ENCODE assay signal across 1 cellular context in genomic region chr12:40099423-40099853, GRCh38.
A peak's percentile ranks its signal among the peaks of the same experiment; 100 is the strongest.
TF ChIP-seq lines count a peak whose summit lies in the region.

No MANE protein-coding gene starts in this region.

TF ChIP-seq in K562, 482 proteins besides CTCF, POLR2A, EP300 and RAD21 (continued from another document and continues in another):
- TF ChIP-seq ZBTB11 (CRISPR knock-in tag; IDR thresholded peaks at IDR 0.05) = no peak
- TF ChIP-seq NCOR1 (IDR thresholded peaks at IDR 0.05) = peak; percentile 54
- no peak for TF ChIP-seq E4F1 (CRISPR knock-in tag; IDR thresholded peaks at IDR 0.05; ENCODE audit: borderline replicate concordance)
- no peak for TF ChIP-seq ELK1 (CRISPR knock-in tag; IDR thresholded peaks at IDR 0.05)
- no peak for TF ChIP-seq PTBP1 (IDR thresholded peaks at IDR 0.05; ENCODE audit: low read depth, low read length)
- TF ChIP-seq DMBX1 (CRISPR knock-in tag; IDR thresholded peaks at IDR 0.05; ENCODE audit: borderline replicate concordance) = no peak
- no peak for TF ChIP-seq NFRKB (IDR thresholded peaks at IDR 0.05; ENCODE audit: low read depth)
- peak; percentile 98 for TF ChIP-seq HMBOX1 (IDR thresholded peaks at IDR 0.05)
- no peak for TF ChIP-seq ZNF146 (CRISPR knock-in tag; IDR thresholded peaks at IDR 0.05; ENCODE audit: unreplicated experiment)
- TF ChIP-seq NFE2 (IDR thresholded peaks at IDR 0.05; ENCODE audit: low read depth) = peak; percentile 82
- TF ChIP-seq ZNF57 (CRISPR knock-in tag; IDR thresholded peaks at IDR 0.05) = no peak
- no peak for TF ChIP-seq SRF (CRISPR knock-in tag; IDR thresholded peaks at IDR 0.05)
- TF ChIP-seq TAF9B (IDR thresholded peaks at IDR 0.05; ENCODE audit: partially characterized antibody) = no peak
- no peak for TF ChIP-seq ZBED1 (IDR thresholded peaks at IDR 0.05)
- peak; percentile 84 for TF ChIP-seq DPF2 (IDR thresholded peaks at IDR 0.05)
- peak; percentile 79 for TF ChIP-seq ZNF644 (tag; IDR thresholded peaks at IDR 0.05; ENCODE audit: low read depth)
- no peak for TF ChIP-seq ZNF175 (CRISPR knock-in tag; IDR thresholded peaks at IDR 0.05; ENCODE audit: low read depth)
- no peak for TF ChIP-seq ZNF780A (CRISPR knock-in tag; IDR thresholded peaks at IDR 0.05)
- TF ChIP-seq ZNF584 (CRISPR knock-in tag; IDR thresholded peaks at IDR 0.05; ENCODE audit: low read depth) = no peak
- TF ChIP-seq ZNF253 (CRISPR knock-in tag; conservative IDR thresholded peaks at IDR 0.05) = no peak
- TF ChIP-seq NR2C2 (CRISPR knock-in tag; IDR thresholded peaks at IDR 0.05) = no peak
- no peak for TF ChIP-seq NR2C2 (tag; IDR thresholded peaks at IDR 0.05)
- no peak for TF ChIP-seq MTF1 (CRISPR knock-in tag; IDR thresholded peaks at IDR 0.05; ENCODE audit: borderline replicate concordance)
- TF ChIP-seq ZNF699 (CRISPR knock-in tag; IDR thresholded peaks at IDR 0.05; ENCODE audit: insufficient replicate concordance) = no peak
- no peak for TF ChIP-seq PURB (CRISPR knock-in tag; IDR thresholded peaks at IDR 0.05; ENCODE audit: low read depth)
- TF ChIP-seq LARP7 (IDR thresholded peaks at IDR 0.05) = no peak
- TF ChIP-seq EP400 (IDR thresholded peaks at IDR 0.05) = no peak
- no peak for TF ChIP-seq SMAD1 (IDR thresholded peaks at IDR 0.05; ENCODE audit: low read depth, low read length, partially characterized antibody)
- TF ChIP-seq GTF2B (IDR thresholded peaks at IDR 0.05; ENCODE audit: extremely low read depth, insufficient read length) = no peak
- no peak for TF ChIP-seq WHSC1 (IDR thresholded peaks at IDR 0.05; ENCODE audit: low read length)
- TF ChIP-seq PATZ1 (CRISPR knock-in tag; IDR thresholded peaks at IDR 0.05; ENCODE audit: borderline replicate concordance) = no peak
- TF ChIP-seq HDAC1 (IDR thresholded peaks at IDR 0.05) = 0 out of 4 replicates have a peak, but pooled peaks of 1 of the 2 experiments have one; percentile 30
- no peak for TF ChIP-seq TFAP4 (CRISPR knock-in tag; IDR thresholded peaks at IDR 0.05; ENCODE audit: borderline replicate concordance)
- TF ChIP-seq ILK (tag; IDR thresholded peaks at IDR 0.05; ENCODE audit: borderline replicate concordance, low read depth) = no peak
- TF ChIP-seq E2F8 (IDR thresholded peaks at IDR 0.05; ENCODE audit: low read depth, partially characterized antibody) = no peak
- no peak for TF ChIP-seq POLR2AphosphoS5 (IDR thresholded peaks at IDR 0.05; ENCODE audit: control insufficient read depth, insufficient read depth, low read depth, low read length)
- no peak for TF ChIP-seq CTCFL (IDR thresholded peaks at IDR 0.05; ENCODE audit: borderline replicate concordance, insufficient read depth, low read depth, low read length, poor library complexity, severe bottlenecking)
- TF ChIP-seq NCOA4 (IDR thresholded peaks at IDR 0.05; ENCODE audit: partially characterized antibody) = no peak
- TF ChIP-seq NFATC3 (IDR thresholded peaks at IDR 0.05) = no peak
- no peak for TF ChIP-seq ZNF140 (CRISPR knock-in tag; IDR thresholded peaks at IDR 0.05)
- no peak for TF ChIP-seq TSC22D4 (tag; IDR thresholded peaks at IDR 0.05)
- peak; percentile 89 for TF ChIP-seq SOX6 (IDR thresholded peaks at IDR 0.05)
- no peak for TF ChIP-seq BRF1 (IDR thresholded peaks at IDR 0.05; ENCODE audit: borderline replicate concordance, extremely low read depth, insufficient read length)
- TF ChIP-seq CHAMP1 (IDR thresholded peaks at IDR 0.05) = peak; percentile 90
- peak; percentile 93 for TF ChIP-seq RAD51 (IDR thresholded peaks at IDR 0.05; ENCODE audit: borderline replicate concordance, low read depth)
